Comparison of ENCODE assay signal across 1 cellular context in the genomic region with DNA sequence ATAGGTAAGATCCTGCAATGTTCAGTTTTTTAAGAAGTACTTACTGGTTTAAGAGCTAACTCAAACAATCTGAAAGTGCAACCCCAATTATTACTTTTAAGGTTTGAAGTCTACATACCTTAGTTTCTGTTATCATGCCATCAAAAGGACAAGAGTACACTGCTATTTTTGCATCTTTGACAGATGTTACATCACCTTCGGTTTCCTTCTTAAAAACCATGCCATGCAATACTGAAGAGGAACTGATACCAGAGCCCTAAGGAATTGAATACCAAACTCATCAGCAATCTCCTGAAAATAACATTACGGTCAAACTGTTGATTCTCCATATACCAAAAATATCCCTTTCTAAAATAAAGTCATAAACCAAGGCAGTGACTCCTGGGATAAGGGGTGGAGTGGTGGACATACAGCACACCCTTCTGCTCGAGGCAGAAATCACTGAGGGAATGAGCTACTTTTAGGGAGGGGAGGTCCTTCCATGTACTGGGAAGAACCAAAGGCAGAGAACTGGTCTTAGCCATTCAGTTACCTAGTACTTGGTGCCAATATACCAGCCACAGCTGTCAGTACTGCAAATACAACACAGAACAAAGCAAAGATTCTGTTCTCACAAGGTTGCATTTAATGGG.
TF ChIP-seq lines count a peak whose summit lies in the region.

No MANE protein-coding gene starts in this region.

TF ChIP-seq in GM12878, 131 proteins besides CTCF, POLR2A, EP300 and RAD21 (continued from another document):
- TF ChIP-seq, protein P1, sequence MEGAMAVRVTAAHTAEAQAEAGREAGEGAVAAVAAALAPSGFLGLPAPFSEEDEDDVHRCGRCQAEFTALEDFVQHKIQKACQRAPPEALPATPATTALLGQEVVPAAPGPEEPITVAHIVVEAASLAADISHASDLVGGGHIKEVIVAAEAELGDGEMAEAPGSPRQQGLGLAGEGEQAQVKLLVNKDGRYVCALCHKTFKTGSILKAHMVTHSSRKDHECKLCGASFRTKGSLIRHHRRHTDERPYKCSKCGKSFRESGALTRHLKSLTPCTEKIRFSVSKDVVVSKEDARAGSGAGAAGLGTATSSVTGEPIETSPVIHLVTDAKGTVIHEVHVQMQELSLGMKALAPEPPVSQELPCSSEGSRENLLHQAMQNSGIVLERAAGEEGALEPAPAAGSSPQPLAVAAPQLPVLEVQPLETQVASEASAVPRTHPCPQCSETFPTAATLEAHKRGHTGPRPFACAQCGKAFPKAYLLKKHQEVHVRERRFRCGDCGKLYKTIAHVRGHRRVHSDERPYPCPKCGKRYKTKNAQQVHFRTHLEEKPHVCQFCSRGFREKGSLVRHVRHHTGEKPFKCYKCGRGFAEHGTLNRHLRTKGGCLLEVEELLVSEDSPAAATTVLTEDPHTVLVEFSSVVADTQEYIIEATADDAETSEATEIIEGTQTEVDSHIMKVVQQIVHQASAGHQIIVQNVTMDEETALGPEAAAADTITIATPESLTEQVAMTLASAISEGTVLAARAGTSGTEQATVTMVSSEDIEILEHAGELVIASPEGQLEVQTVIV (IDR thresholded peaks at IDR 0.05; ENCODE audit: borderline replicate concordance, partially characterized antibody), result no peak
- TF ChIP-seq, protein P2, sequence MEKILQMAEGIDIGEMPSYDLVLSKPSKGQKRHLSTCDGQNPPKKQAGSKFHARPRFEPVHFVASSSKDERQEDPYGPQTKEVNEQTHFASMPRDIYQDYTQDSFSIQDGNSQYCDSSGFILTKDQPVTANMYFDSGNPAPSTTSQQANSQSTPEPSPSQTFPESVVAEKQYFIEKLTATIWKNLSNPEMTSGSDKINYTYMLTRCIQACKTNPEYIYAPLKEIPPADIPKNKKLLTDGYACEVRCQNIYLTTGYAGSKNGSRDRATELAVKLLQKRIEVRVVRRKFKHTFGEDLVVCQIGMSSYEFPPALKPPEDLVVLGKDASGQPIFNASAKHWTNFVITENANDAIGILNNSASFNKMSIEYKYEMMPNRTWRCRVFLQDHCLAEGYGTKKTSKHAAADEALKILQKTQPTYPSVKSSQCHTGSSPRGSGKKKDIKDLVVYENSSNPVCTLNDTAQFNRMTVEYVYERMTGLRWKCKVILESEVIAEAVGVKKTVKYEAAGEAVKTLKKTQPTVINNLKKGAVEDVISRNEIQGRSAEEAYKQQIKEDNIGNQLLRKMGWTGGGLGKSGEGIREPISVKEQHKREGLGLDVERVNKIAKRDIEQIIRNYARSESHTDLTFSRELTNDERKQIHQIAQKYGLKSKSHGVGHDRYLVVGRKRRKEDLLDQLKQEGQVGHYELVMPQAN (conservative IDR thresholded peaks at IDR 0.05), result 0 out of 2 replicates have a peak, but pooled peaks have one; percentile 23
- no peak for TF ChIP-seq ASH2L (IDR thresholded peaks at IDR 0.05; ENCODE audit: borderline replicate concordance, low read depth)
- no peak for TF ChIP-seq SREBF1 (IDR thresholded peaks at IDR 0.05; ENCODE audit: low read length)
- TF ChIP-seq MTA3 (IDR thresholded peaks at IDR 0.05; ENCODE audit: borderline replicate concordance, low read length), result peak; percentile 67; the same call in 1 of the 2 replicates
- peak; percentile 56; the same call in 1 of the 2 replicates for TF ChIP-seq CBFB (IDR thresholded peaks at IDR 0.05; ENCODE audit: low read depth)
- peak; percentile 73; the same call in 1 of the 2 replicates for TF ChIP-seq ZNF24 (IDR thresholded peaks at IDR 0.05)
TF ChIP-seq in GM12878: peak in this region for 35.
